In the genomic region with DNA sequence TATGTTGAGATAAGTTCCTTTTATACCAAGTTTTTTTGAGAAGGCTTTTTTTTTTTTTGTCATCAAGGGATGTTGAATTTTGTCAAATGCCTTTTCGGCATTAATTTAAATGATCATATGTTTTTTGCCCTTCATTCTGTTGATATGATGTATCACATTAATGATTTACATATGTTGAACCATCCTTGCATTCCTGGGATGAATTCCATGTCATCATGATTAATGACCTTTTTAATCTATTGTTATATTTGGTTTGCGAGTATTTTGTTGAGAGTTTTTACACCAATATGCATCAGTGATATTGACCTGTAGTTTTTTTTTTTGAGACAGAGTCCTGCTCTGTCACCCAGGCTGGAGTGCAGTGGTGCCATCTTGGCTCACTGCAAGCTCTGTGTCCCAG, we compare ENCODE assay signal across 5 cellular contexts.
"Had no signal": no experiment of that assay in that cellular context is flagged by ENCODE, and none has a peak within 500 bp of the region (broad histone marks: within the 10 kb centered on the region; RNA-seq: fewer than 3 reads in every experiment).

No MANE protein-coding gene starts in this region.

- H3K4me1 ChIP-seq: HAP-1 had no signal

- H3K9me3 ChIP-seq: HAP-1 had no signal

- H3K4me3 ChIP-seq: HAP-1 had no signal

- H3K36me3 ChIP-seq: HAP-1 had no signal

- DNase-seq: GOT3, H7, IMR-90, KG1 had no signal
